Comparison of ENCODE assay signal across 15 cellular contexts in the genomic region with DNA sequence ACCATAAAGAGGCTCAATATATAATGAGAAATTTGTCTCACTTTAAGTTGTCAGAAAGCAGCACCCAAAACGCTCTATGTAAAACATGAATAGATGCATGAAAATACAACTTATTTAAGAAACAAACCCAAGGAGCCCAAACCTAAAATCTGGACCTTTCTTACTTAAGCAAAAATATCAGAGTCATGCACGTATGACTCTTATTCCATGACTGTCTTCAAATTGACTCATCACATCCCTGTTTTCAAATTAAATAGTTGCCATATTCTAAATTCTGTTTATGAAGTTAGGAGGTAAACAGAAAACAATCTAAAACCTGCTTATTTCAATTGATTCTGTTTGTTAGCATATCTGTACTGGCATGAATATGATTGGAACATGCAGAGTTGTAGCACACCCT. TPM values are rescaled to one million over a fixed set of nuclear protein-coding genes. Genes with fewer than 3 reads are reported as not detected.
DNase-seq lines count a peak whose midpoint lies in the region; ATAC-seq, FAIRE-seq and TF ChIP-seq lines count a peak whose summit lies in the region.
"Had no signal": no experiment of that assay in that cellular context is flagged by ENCODE, and none has a peak within 500 bp of the region (broad histone marks: within the 10 kb centered on the region; RNA-seq: fewer than 3 reads in every experiment).

No MANE protein-coding gene starts in this region.

- no peaks in the 10 kb centered on the region for H3K9me1 ChIP-seq in K562 (ENCODE audit: control insufficient read depth, insufficient read depth, low read length)

- 3% methylated on average over 2 of the region's 2 CpGs for WGBS in K562 (ENCODE audit: insufficient coverage, low coverage, missing lambda C conversion rate)
- 70 to 76% (median 72%) methylated on average over 2 of the region's 2 CpGs for WGBS in psoas muscle, 3 donors

- BruUV-seq in K562 (replicated peaks; lab: Mats Ljungman, UMichigan) = no TSS peak

- no peaks in the 10 kb centered on the region for H3F3A ChIP-seq in Loucy (ENCODE audit: low read depth)

- H3K4me2 ChIP-seq in Loucy (ENCODE audit: low read depth, low read length, poor library complexity, severe bottlenecking) (peak overlapping the region; percentile 76), K562 (ENCODE audit: insufficient read depth, low read length) (no peak overlapping the region)

- CTCF ChIA-PET in K562 (lab: Yijun Ruan, JAX; ENCODE audit: low intra/inter-chr PET ratio) = no interaction called here

- TF ChIP-seq EP300 in K562 (IDR thresholded peaks at IDR 0.05; ENCODE audit: low read length) = no peak

- peaks cover 23% of the 10 kb centered on the region for H3K4me1 ChIP-seq in Loucy (ENCODE audit: insufficient read depth, low read length, poor library complexity, severe bottlenecking)
- no peaks in the 10 kb centered on the region; a peak in 1 of 5 replicates for H3K4me1 ChIP-seq in K562 (replicated peaks in 1 of 2; ENCODE audit: control insufficient read depth in 2 of 2, insufficient read depth in 2 of 2, low read length in 2 of 2)
- no peaks in the 10 kb centered on the region for H3K4me1 ChIP-seq in psoas muscle

- TF ChIP-seq RAD21 in K562 (CRISPR knock-in tag; conservative IDR thresholded peaks at IDR 0.05 in 1 of 2, IDR thresholded peaks at IDR 0.05 in 1 of 2) = no peak

- H3K27me3 Mint-ChIP-seq in T-helper 2 cell treated with Interferon-gamma antibody and Interleukin-4, amounts not matched to agents 5 μg/mL and 100 μg/mL, for 36 hours (ENCODE audit: low read depth) = peaks cover 9% of the 10 kb centered on the region
- H3K27me3 Mint-ChIP-seq in natural killer cell treated with Interleukin-12 subunit alpha and Interleukin-12 subunit beta and Interleukin-15 and Interleukin-18, amount 100 ng/mL, for 72 hours = no peaks in the 10 kb centered on the region
- H3K27me3 Mint-ChIP-seq: activated naive CD8-positive, alpha-beta T cell had no signal

- no peak overlapping the region for H3K27ac ChIP-seq in K562 (ENCODE audit: extremely low read depth, low read depth, low read length)
- H3K27ac ChIP-seq in psoas muscle = no peak overlapping the region
- H3K27ac ChIP-seq: esophagus squamous epithelium, transverse colon had no signal

- H3K9me2 ChIP-seq in Loucy (replicated peaks; ENCODE audit: low read depth, low read length) = no peaks in the 10 kb centered on the region

- POLR2A ChIA-PET in K562 (lab: Yijun Ruan, JAX) = no interaction called here

- no peaks in the 10 kb centered on the region for H3K36me3 ChIP-seq in Loucy (ENCODE audit: insufficient read depth, low read length)
- H3K36me3 ChIP-seq in K562 (ENCODE audit: control insufficient read depth, insufficient read depth, low read length) = no peaks in the 10 kb centered on the region
- H3K36me3 ChIP-seq in psoas muscle (ENCODE audit: insufficient read depth in 1 of 2, low read depth in 1 of 2) = no peaks in the 10 kb centered on the region
- H3K36me3 ChIP-seq: esophagus squamous epithelium, transverse colon had no signal

- ATAC-seq in K562 (no peak), psoas muscle (no peak)
- no peak for ATAC-seq in natural killer cell treated with Interleukin-12 subunit alpha and Interleukin-12 subunit beta and Interleukin-15 and Interleukin-18, amount 100 ng/mL, for 72 hours

- no peaks in the 10 kb centered on the region for H4K20me1 ChIP-seq in Loucy (ENCODE audit: insufficient read depth, low read length, poor library complexity, severe bottlenecking)
- H4K20me1 ChIP-seq in K562 (replicated peaks; ENCODE audit: control insufficient read depth, insufficient read depth, low read length) = no peaks in the 10 kb centered on the region

- peak overlapping the region; percentile 13 for H3K9ac ChIP-seq in Loucy (ENCODE audit: low read depth, low read length, poor library complexity, severe bottlenecking)
- H3K9ac ChIP-seq in K562 (ENCODE audit: insufficient read depth in 1 of 2, low read depth in 2 of 2, low read length in 2 of 2) = no peak overlapping the region

- H3K4me1 Mint-ChIP-seq in T-helper 2 cell treated with Interferon-gamma antibody and Interleukin-4, amounts not matched to agents 5 μg/mL and 100 μg/mL, for 36 hours (ENCODE audit: low read depth) = peaks cover 22% of the 10 kb centered on the region
- H3K4me1 Mint-ChIP-seq in natural killer cell treated with Interleukin-12 subunit alpha and Interleukin-12 subunit beta and Interleukin-15 and Interleukin-18, amount 100 ng/mL, for 72 hours (ENCODE audit: low read depth in 2 of 2) = peaks cover 23 to 29% of the 10 kb centered on the region in 2 donors

- intact Hi-C loops in K562 (cut with micrococcal nuclease) (no loop called here), psoas muscle (cut with DNase I) (no loop called here)

- no peak for TF ChIP-seq POLR2A in K562 (conservative IDR thresholded peaks at IDR 0.05)

- TF ChIP-seq CTCF in Loucy (conservative IDR thresholded peaks at IDR 0.05; ENCODE audit: low read length) = no peak
- TF ChIP-seq CTCF in K562 (IDR thresholded peaks at IDR 0.05 in 2 of 3, conservative IDR thresholded peaks at IDR 0.05 in 1 of 3; ENCODE audit: insufficient read depth in 2 of 3, low read depth in 1 of 3, low read length in 3 of 3) = no peak
- TF ChIP-seq CTCF in psoas muscle (IDR thresholded peaks at IDR 0.05) = no peak

- peaks cover 5% of the 10 kb centered on the region for H3K9me3 Mint-ChIP-seq in T-helper 2 cell treated with Interferon-gamma antibody and Interleukin-4, amounts not matched to agents 5 μg/mL and 100 μg/mL, for 36 hours
- H3K9me3 Mint-ChIP-seq in natural killer cell treated with Interleukin-12 subunit alpha and Interleukin-12 subunit beta and Interleukin-15 and Interleukin-18, amount 100 ng/mL, for 72 hours = no peaks in the 10 kb centered on the region

- no peak for FAIRE-seq in K562 (lab: Jason Lieb, UNC)
- FAIRE-seq: colon had no signal

- in situ Hi-C loops in K562 (cut with MboI) = no loop called here

- H3K4me3 ChIP-seq in Loucy (ENCODE audit: low read length, poor library complexity, severe bottlenecking) (peak overlapping the region; percentile 58), K562 (no peak overlapping the region), psoas muscle (no peak overlapping the region)
- H3K4me3 ChIP-seq: esophagus squamous epithelium, mucosa of descending colon, transverse colon had no signal

- H3K27ac Mint-ChIP-seq in T-helper 2 cell treated with Interferon-gamma antibody and Interleukin-4, amounts not matched to agents 5 μg/mL and 100 μg/mL, for 36 hours = peak overlapping the region; percentile 34
- H3K27ac Mint-ChIP-seq in natural killer cell treated with Interleukin-12 subunit alpha and Interleukin-12 subunit beta and Interleukin-15 and Interleukin-18, amount 100 ng/mL, for 72 hours = peak overlapping the region; percentile 67 to 76

- no peak for DNase-seq in T-helper 2 cell treated with Interferon-gamma antibody and Interleukin-4, amounts not matched to agents 5 μg/mL and 100 μg/mL, for 36 hours (ENCODE audit: low spot score)
- DNase-seq in T-helper 2 cell (no peak), K562 (ENCODE audit: extremely low read depth in 1 of 4, low spot score in 3 of 4) (no peak), DMS53 (lab: John Stamatoyannopoulos, UW) (no peak), glomerular visceral epithelial cell (ENCODE audit: extremely low spot score) (no peak), psoas muscle (no peak)
- no peak for DNase-seq in natural killer cell treated with Interleukin-12 subunit alpha and Interleukin-12 subunit beta and Interleukin-15 and Interleukin-18, amount 100 ng/mL, for 72 hours (ENCODE audit: low spot score)
- DNase-seq: esophagus squamous epithelium, NCI-H1436 treated with DMSO at 0.1 percent for 48 hours, NCI-H524, transverse colon had no signal

- H3K9me3 ChIP-seq in Loucy (ENCODE audit: insufficient read depth, low read depth, low read length) (no peaks in the 10 kb centered on the region), K562 (replicated peaks; ENCODE audit: control insufficient read depth, insufficient read depth, low read depth, low read length) (no peaks in the 10 kb centered on the region), psoas muscle (no peaks in the 10 kb centered on the region)
- H3K9me3 ChIP-seq: esophagus squamous epithelium, mucosa of descending colon, transverse colon had no signal

- H3K79me2 ChIP-seq in Loucy (ENCODE audit: insufficient read depth, low read length) = no peaks in the 10 kb centered on the region
- H3K79me2 ChIP-seq in K562 (ENCODE audit: control insufficient read depth, insufficient read depth, low read length) = no peaks in the 10 kb centered on the region

- peaks cover 2% of the 10 kb centered on the region for H3K36me3 Mint-ChIP-seq in T-helper 2 cell treated with Interferon-gamma antibody and Interleukin-4, amounts not matched to agents 5 μg/mL and 100 μg/mL, for 36 hours (ENCODE audit: low read depth)
- no peaks in the 10 kb centered on the region for H3K36me3 Mint-ChIP-seq in natural killer cell treated with Interleukin-12 subunit alpha and Interleukin-12 subunit beta and Interleukin-15 and Interleukin-18, amount 100 ng/mL, for 72 hours
- H3K36me3 Mint-ChIP-seq: activated naive CD8-positive, alpha-beta T cell had no signal

- H3K4me3 Mint-ChIP-seq in T-helper 2 cell treated with Interferon-gamma antibody and Interleukin-4, amounts not matched to agents 5 μg/mL and 100 μg/mL, for 36 hours = peak overlapping the region; percentile 63
- peak overlapping the region; percentile 77 for H3K4me3 Mint-ChIP-seq in natural killer cell treated with Interleukin-12 subunit alpha and Interleukin-12 subunit beta and Interleukin-15 and Interleukin-18, amount 100 ng/mL, for 72 hours

- H3K27me3 ChIP-seq in Loucy (ENCODE audit: insufficient read depth, low read length, poor library complexity, severe bottlenecking) (no peaks in the 10 kb centered on the region), K562 (ENCODE audit: control insufficient read depth in 2 of 2, insufficient read depth in 2 of 2, low read length in 2 of 2) (peaks cover 7 to 11% of the 10 kb centered on the region in 2 experiments; a peak in 4 of 5 replicates), psoas muscle (ENCODE audit: insufficient read depth in 3 of 3, low read length in 2 of 3) (no peaks in the 10 kb centered on the region)
- H3K27me3 ChIP-seq: esophagus squamous epithelium, transverse colon had no signal

- H2AFZ ChIP-seq in Loucy (ENCODE audit: low read length) (peak overlapping the region; percentile 91), K562 (ENCODE audit: low read depth, low read length) (no peak overlapping the region)

RNA-seq across cellular contexts. Expression of a gene that starts 42.2 kb away (rescaled TPM):
- 0.26 TPM in 1 of 2 replicates, not detected in the other for total RNA-seq in K562 (2011; cell fraction: chromatin; rRNA removed; ENCODE audit: low replicate concordance)
- not detected in 2 replicates for total RNA-seq in K562 (2011; cell fraction: nucleolus; rRNA removed)
- total RNA-seq in K562 (2011; cell fraction: nucleoplasm; rRNA removed) = not detected in 2 replicates
- total RNA-seq in K562 (2014; rRNA removed) (not detected in 2 replicates), K562 (2014; rRNA removed; fragmentation: Illumina TruSeq; extraction: Trizol) (0.22 TPM in 1 of 2 replicates, not detected in the other), K562 (2015; rRNA removed; fragmentation: Illumina TruSeq; extraction: Trizol) (not detected in 2 replicates), K562 (2021) (0.13 TPM in 1 of 2 replicates, not detected in the other), psoas muscle (1 to 10 TPM; 2.4 to 9.0 (median 4.6) TPM)
- polyA plus RNA-seq in K562 (2011; rRNA removed) (0.08 and 0.23 TPM in 2 replicates), K562 (2014; fragmentation: Illumina TruSeq; extraction: Trizol) (not detected in 2 replicates), K562 (2014; fragmentation: Nextera tagmentation; extraction: Ambion mirVana) (under 1 TPM; 0.04 TPM), K562 (2014; rRNA removed) (1.3 TPM in 1 of 2 replicates, not detected in the other), psoas muscle (1 to 10 TPM; 1.2 to 2.3 (median 1.8) TPM)
- 0.01 and 0.03 TPM in 2 replicates for polyA plus RNA-seq in K562 (2011; cell fraction: cytosol; rRNA removed)
- polyA plus RNA-seq in K562 (2011; cell fraction: nucleus; rRNA removed) = 0.07 and 0.13 TPM in 2 replicates
- polyA plus RNA-seq in K562 (2012) = 0.12 and 0.55 TPM in 2 replicates
- 0.54 TPM in 1 of 2 replicates, not detected in the other for polyA minus RNA-seq in K562 (2011; rRNA and poly(A)+ RNA removed)
- polyA minus RNA-seq in K562 (2011; cell fraction: cytosol; rRNA and poly(A)+ RNA removed) = 1.3 TPM in 1 of 2 replicates, not detected in the other
- polyA minus RNA-seq in K562 (2011; cell fraction: nucleus; rRNA and poly(A)+ RNA removed) = not detected in 2 replicates
- 1 to 10 TPM; 1.6 to 3.2 TPM for total RNA-seq in natural killer cell treated with Interleukin-12 subunit alpha and Interleukin-12 subunit beta and Interleukin-15 and Interleukin-18, amount 100 ng/mL, for 72 hours
